In genomic region chr7:137417464-137417863, GRCh38 we compare ENCODE assay signal across 14 cellular contexts.
"Had no signal": no experiment of that assay in that cellular context is flagged by ENCODE, and none has a peak within 500 bp of the region (broad histone marks: within the 10 kb centered on the region; RNA-seq: fewer than 3 reads in every experiment).

No MANE protein-coding gene starts in this region.

- H3K9me3 ChIP-seq: tibial artery, vagina had no signal

- H3K4me3 ChIP-seq: tibial artery, vagina had no signal

- H3K4me1 ChIP-seq: tibial artery, vagina had no signal

- H3K36me3 ChIP-seq: tibial artery, vagina had no signal

- DNase-seq: activated CD4-positive, alpha-beta memory T cell treated with anti-CD3 and anti-CD28 coated beads, Interleukin-2, amount 10 ng/mL, durations not matched to agents 7 days and 5 days; activated CD4-positive, alpha-beta T cell treated with anti-CD3 and anti-CD28 coated beads for 36 hours; activated gamma-delta T cell; activated T-cell treated with anti-CD3 and anti-CD28 coated beads, Interleukin-2, amount 50 U/mL, for 48 hours; anterior cingulate cortex; immature natural killer cell; left cardiac atrium; mammary epithelial cell; nephron progenitor cell; small intestine; T-helper 1 cell had no signal

- H3K27ac ChIP-seq: tibial artery, vagina, VCaP had no signal

- ATAC-seq: activated CD4-positive, alpha-beta T cell treated with anti-CD3 and anti-CD28 coated beads for 36 hours had no signal

- H3K27me3 ChIP-seq: tibial artery, vagina had no signal
